In genomic region chr9:15277400-15278137, GRCh38 we compare ENCODE assay signal across 8 cellular contexts. TPM values are rescaled to one million over a fixed set of nuclear protein-coding genes. Genes with fewer than 3 reads are reported as not detected.
DNase-seq lines count a peak whose midpoint lies in the region; ATAC-seq and TF ChIP-seq lines count a peak whose summit lies in the region.

No MANE protein-coding gene starts in this region.

- H3K56ac ChIP-seq in mesendoderm (ENCODE audit: low read length) = peak overlapping the region; percentile 38

- H2BK15ac ChIP-seq in mesendoderm (replicated peaks; ENCODE audit: low read depth) = no peak overlapping the region

- H2AK5ac ChIP-seq in mesendoderm (ENCODE audit: low read length) = no peak overlapping the region

- H3K4me1 ChIP-seq in mesendoderm (ENCODE audit: control insufficient read depth, low read depth, low read length) = no peaks in the 10 kb centered on the region

- POLR2A ChIA-PET in activated CD4-positive, alpha-beta T cell treated with anti-CD3 and anti-CD28 coated beads for 36 hours (lab: Charles Lee) = interaction anchor here (0.6 kb wide), 1 partner anchor 25 kb away, joined by 4 read pairs; no protein-coding TSS in a partner anchor

- H3K18ac ChIP-seq in mesendoderm (ENCODE audit: low read length) = peak overlapping the region; percentile 6

- H3K4ac ChIP-seq in mesendoderm (ENCODE audit: low read depth, low read length) = no peak overlapping the region

- peak overlapping the region; percentile 29 for H3K23ac ChIP-seq in mesendoderm (ENCODE audit: low read length)

- CTCF ChIA-PET in activated CD4-positive, alpha-beta T cell treated with anti-CD3 and anti-CD28 coated beads for 36 hours (lab: Charles Lee) = interaction anchor here (0.6 to 1.4 kb wide), 17 partner anchors 9 to 146 kb away, joined by 3 to 11 read pairs (median 4); no protein-coding TSS in a partner anchor

- no peak for DNase-seq in activated CD4-positive, alpha-beta T cell treated with anti-CD3 and anti-CD28 coated beads for 36 hours
- DNase-seq in activated CD4-positive, alpha-beta T cell treated with anti-CD3 and anti-CD28 coated beads, Interleukin-2, amount 10 ng/mL, durations not matched to agents 24 days and 14 days = no peak
- DNase-seq in brain microvascular endothelial cell (no peak), mesendoderm (peak; percentile 61), SK-N-DZ (ENCODE audit: low spot score) (no peak), DMS79 treated with DMSO at 0.1 percent for 48 hours (lab: John Stamatoyannopoulos, UW) (no peak)
- DNase-seq in activated CD8-positive, alpha-beta memory T cell treated with anti-CD3 and anti-CD28 coated beads, Interleukin-2, amount 50 U/mL, for 48 hours = no peak

- H3K27ac ChIP-seq in brain microvascular endothelial cell = no peak overlapping the region
- no peak overlapping the region for H3K27ac ChIP-seq in mesendoderm (ENCODE audit: low read depth, low read length)

- no peaks in the 10 kb centered on the region for H3K27me3 ChIP-seq in brain microvascular endothelial cell (replicated peaks)
- no peaks in the 10 kb centered on the region for H3K27me3 ChIP-seq in mesendoderm (ENCODE audit: insufficient read depth, low read length, poor library complexity)

- H2BK120ac ChIP-seq in mesendoderm (ENCODE audit: low read depth, low read length) = no peak overlapping the region

- intact Hi-C loops in activated CD4-positive, alpha-beta T cell treated with anti-CD3 and anti-CD28 coated beads for 36 hours (cut with DNase I, micrococcal nuclease) = loop anchor here (1.0 to 5.0 kb wide), 12 partner anchors 15 to 330 kb away; partner anchors contain the start of gene SNAPC3 (in 1 of the 2)
- intact Hi-C loops in activated CD4-positive, alpha-beta T cell treated with anti-CD3 and anti-CD28 coated beads, Interleukin-2, amount 10 ng/mL, durations not matched to agents 24 days and 14 days (cut with micrococcal nuclease) = loop anchor here (1.0 to 5.0 kb wide), 6 partner anchors 17 to 329 kb away; partner anchors contain the start of gene SNAPC3

- no peak overlapping the region for H3K4me2 ChIP-seq in mesendoderm (ENCODE audit: low read length)

- H3K4me3 Mint-ChIP-seq in activated CD4-positive, alpha-beta T cell treated with anti-CD3 and anti-CD28 coated beads for 36 hours = no peak overlapping the region
- no peak overlapping the region for H3K4me3 Mint-ChIP-seq in activated CD4-positive, alpha-beta T cell treated with anti-CD3 and anti-CD28 coated beads, Interleukin-2, amount 10 ng/mL, durations not matched to agents 24 days and 14 days

- in situ Hi-C loops in brain microvascular endothelial cell (cut with HindIII; ENCODE audit: low pct_ligation_motif_present, low sequenced_read_pairs) = no loop called here

- H3K4me1 Mint-ChIP-seq in activated CD4-positive, alpha-beta T cell treated with anti-CD3 and anti-CD28 coated beads for 36 hours = peaks cover 33% of the 10 kb centered on the region
- peaks cover 24% of the 10 kb centered on the region for H3K4me1 Mint-ChIP-seq in activated CD4-positive, alpha-beta T cell treated with anti-CD3 and anti-CD28 coated beads, Interleukin-2, amount 10 ng/mL, durations not matched to agents 24 days and 14 days

- H4K8ac ChIP-seq in mesendoderm (ENCODE audit: low read depth, low read length) = no peak overlapping the region

- H3K36me3 ChIP-seq in brain microvascular endothelial cell (replicated peaks) = no peaks in the 10 kb centered on the region
- no peaks in the 10 kb centered on the region for H3K36me3 ChIP-seq in mesendoderm (ENCODE audit: control insufficient read depth, insufficient read depth, low read length)

- H2BK5ac ChIP-seq in mesendoderm (ENCODE audit: low read length) = no peak overlapping the region

- no peaks in the 10 kb centered on the region for H3K27me3 Mint-ChIP-seq in activated CD4-positive, alpha-beta T cell treated with anti-CD3 and anti-CD28 coated beads for 36 hours
- no peaks in the 10 kb centered on the region for H3K27me3 Mint-ChIP-seq in activated CD4-positive, alpha-beta T cell treated with anti-CD3 and anti-CD28 coated beads, Interleukin-2, amount 10 ng/mL, durations not matched to agents 24 days and 14 days

- peaks cover 22% of the 10 kb centered on the region for H3K79me1 ChIP-seq in mesendoderm (ENCODE audit: low read length)

- no peaks in the 10 kb centered on the region for H3K9me3 Mint-ChIP-seq in activated CD4-positive, alpha-beta T cell treated with anti-CD3 and anti-CD28 coated beads for 36 hours (ENCODE audit: low read depth)
- no peaks in the 10 kb centered on the region for H3K9me3 Mint-ChIP-seq in activated CD4-positive, alpha-beta T cell treated with anti-CD3 and anti-CD28 coated beads, Interleukin-2, amount 10 ng/mL, durations not matched to agents 24 days and 14 days

- no peak overlapping the region for H3K9ac ChIP-seq in mesendoderm (ENCODE audit: low read length)

- peaks cover 3% of the 10 kb centered on the region for H3K36me3 Mint-ChIP-seq in activated CD4-positive, alpha-beta T cell treated with anti-CD3 and anti-CD28 coated beads for 36 hours (ENCODE audit: low read depth)
- H3K36me3 Mint-ChIP-seq in activated CD4-positive, alpha-beta T cell treated with anti-CD3 and anti-CD28 coated beads, Interleukin-2, amount 10 ng/mL, durations not matched to agents 24 days and 14 days (ENCODE audit: low read depth) = peaks cover 8% of the 10 kb centered on the region

- peaks cover 16% of the 10 kb centered on the region for H3K79me2 ChIP-seq in mesendoderm (ENCODE audit: control insufficient read depth, insufficient read depth, low read length)

- peak; percentile 76 for ATAC-seq in activated CD4-positive, alpha-beta T cell treated with anti-CD3 and anti-CD28 coated beads for 36 hours

- H3K4me3 ChIP-seq in brain microvascular endothelial cell (ENCODE audit: low read depth, low read length) (no peak overlapping the region), mesendoderm (ENCODE audit: low read length) (no peak overlapping the region)

- TF ChIP-seq CTCF in LNCAP (IDR thresholded peaks at IDR 0.05) = peak; percentile 48; the same call in 1 of the 2 replicates
- peak; percentile 33 for TF ChIP-seq CTCF in brain microvascular endothelial cell (IDR thresholded peaks at IDR 0.05; ENCODE audit: low read depth, low read length, missing control alignments)

- 100% methylated on average over 1 of the region's 10 CpGs for WGBS in mesendoderm (ENCODE audit: extremely low coverage, insufficient coverage, low lambda C conversion rate)

- peak overlapping the region; percentile 29 for H3K27ac Mint-ChIP-seq in activated CD4-positive, alpha-beta T cell treated with anti-CD3 and anti-CD28 coated beads for 36 hours
- H3K27ac Mint-ChIP-seq in activated CD4-positive, alpha-beta T cell treated with anti-CD3 and anti-CD28 coated beads, Interleukin-2, amount 10 ng/mL, durations not matched to agents 24 days and 14 days = no peak overlapping the region

- no peak overlapping the region for H4K5ac ChIP-seq in mesendoderm (ENCODE audit: low read length)

RNA-seq across cellular contexts. Expression of gene TTC39B, which starts 29.4 kb away (rescaled TPM):
- total RNA-seq in activated CD4-positive, alpha-beta T cell treated with anti-CD3 and anti-CD28 coated beads for 36 hours = 10 to 100 TPM; 26.4 to 34.4 TPM
- 20.3 and 22.2 TPM in 2 replicates for total RNA-seq in activated CD4-positive, alpha-beta T cell treated with anti-CD3 and anti-CD28 coated beads, Interleukin-2, amount 10 ng/mL, durations not matched to agents 24 days and 14 days
- polyA plus RNA-seq in mesendoderm (2013, experiment 1 of 2) = 8.6 TPM
- 9.5 TPM for polyA plus RNA-seq in mesendoderm (2013, experiment 2 of 2)
- polyA plus RNA-seq in SK-N-DZ (2014; cell fraction: cytosol; rRNA removed) = 1.2 and 1.5 TPM in 2 replicates
- polyA plus RNA-seq in SK-N-DZ (2014; cell fraction: nucleus; rRNA removed) = 1.8 and 2.3 TPM in 2 replicates
